8 cellular contexts compared by ENCODE assay signal in the genomic region with DNA sequence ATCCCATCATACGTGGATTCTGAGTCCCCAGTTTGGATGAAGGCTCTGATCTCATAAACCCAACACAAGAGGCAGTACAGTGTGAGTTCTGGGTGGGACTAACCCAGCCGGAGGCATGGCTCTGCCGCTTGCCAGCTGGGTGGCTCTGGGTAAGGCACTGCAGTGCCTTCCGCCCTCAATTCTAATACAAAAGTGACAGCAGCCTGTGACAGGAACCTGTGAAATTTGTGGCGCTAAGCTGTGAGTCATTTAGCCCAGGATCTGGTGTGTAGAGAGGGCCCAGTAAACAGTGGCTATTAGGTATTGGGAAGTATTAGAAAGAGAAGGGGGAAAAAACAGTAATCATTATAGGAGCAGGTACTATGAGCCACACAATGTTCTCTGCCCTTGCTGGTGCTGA. TPM values are rescaled to one million over a fixed set of nuclear protein-coding genes. Genes with fewer than 3 reads are reported as not detected.
A peak's percentile ranks its signal among the peaks of the same experiment; 100 is the strongest.
DNase-seq lines count a peak whose midpoint lies in the region; ATAC-seq and TF ChIP-seq lines count a peak whose summit lies in the region.

No MANE protein-coding gene starts in this region.

- no peaks in the 10 kb centered on the region for H3K27me3 Mint-ChIP-seq in activated naive CD4-positive, alpha-beta T cell treated with anti-CD3 and anti-CD28 coated beads for 36 hours (ENCODE audit: low read depth)

- no peaks in the 10 kb centered on the region for H3K36me3 Mint-ChIP-seq in activated naive CD4-positive, alpha-beta T cell treated with anti-CD3 and anti-CD28 coated beads for 36 hours (ENCODE audit: low read depth)

- H3K9me3 ChIP-seq in ascending aorta, result no peaks in the 10 kb centered on the region
- no peaks in the 10 kb centered on the region for H3K9me3 ChIP-seq in mucosa of descending colon
- H3K9me3 ChIP-seq in thoracic aorta, result no peaks in the 10 kb centered on the region

- CTCF ChIA-PET in activated naive CD4-positive, alpha-beta T cell treated with anti-CD3 and anti-CD28 coated beads for 36 hours (lab: Charles Lee), result no interaction called here

- H3K9me3 Mint-ChIP-seq in activated naive CD4-positive, alpha-beta T cell treated with anti-CD3 and anti-CD28 coated beads for 36 hours, result no peaks in the 10 kb centered on the region

- H3K4me3 Mint-ChIP-seq in activated naive CD4-positive, alpha-beta T cell treated with anti-CD3 and anti-CD28 coated beads for 36 hours, result no peak overlapping the region

- H3K27ac ChIP-seq in ascending aorta (peak overlapping the region; percentile 94 to 96), thoracic aorta (peak overlapping the region; percentile 99), caudate nucleus (ENCODE audit: low read depth, low read length) (no peak overlapping the region)

- H3K4me1 ChIP-seq in ascending aorta (peaks cover 50 to 94% of the 10 kb centered on the region in 2 donors), mucosa of descending colon (ENCODE audit: low read depth) (peaks cover 46% of the 10 kb centered on the region), thoracic aorta (ENCODE audit: control insufficient read depth in 1 of 2, low read depth in 2 of 2) (peaks cover 65 to 91% of the 10 kb centered on the region in 2 donors)

- intact Hi-C loops in activated naive CD4-positive, alpha-beta T cell treated with anti-CD3 and anti-CD28 coated beads for 36 hours (cut with micrococcal nuclease), result no loop called here
- intact Hi-C loops in ascending aorta (cut with DNase I), result loop anchor here (2.0 to 10.0 kb wide), 2 partner anchors 13 to 649 kb away; no protein-coding TSS in a partner anchor
- intact Hi-C loops in mucosa of descending colon (cut with DNase I, micrococcal nuclease), result no loop called here

- ATAC-seq in mucosa of descending colon (peak; percentile 5), thoracic aorta (ENCODE audit: insufficient number of reproducible peaks, low FRiP score, low read depth) (no peak)

- H3K4me3 ChIP-seq in ascending aorta, result no peak overlapping the region
- no peak overlapping the region for H3K4me3 ChIP-seq in mucosa of descending colon
- no peak overlapping the region for H3K4me3 ChIP-seq in thoracic aorta

- DNase-seq in activated naive CD4-positive, alpha-beta T cell treated with anti-CD3 and anti-CD28 coated beads for 36 hours, result peak; percentile 38
- DNase-seq in activated naive CD4-positive, alpha-beta T cell treated with Interleukin-2 at 50 U/mL for 16 hours, result no peak
- DNase-seq in ascending aorta (ENCODE audit: low spot score in 2 of 2) (peak in 1 of 2 donors; percentile 41), mucosa of descending colon (no peak), thoracic aorta (ENCODE audit: low spot score) (no peak), T-helper 9 cell (no peak), SKM-1 treated with dmso at 0.1 percent for 144 hours (lab: John Stamatoyannopoulos, UW; ENCODE audit: unreplicated experiment) (no peak), caudate nucleus (lab: John Stamatoyannopoulos, UW) (no peak)

- H3K27me3 ChIP-seq in ascending aorta (no peaks in the 10 kb centered on the region), thoracic aorta (replicated peaks; ENCODE audit: insufficient read depth) (no peaks in the 10 kb centered on the region)

- H3K36me3 ChIP-seq in ascending aorta, result peaks cover 11 to 14% of the 10 kb centered on the region in 2 donors
- H3K36me3 ChIP-seq in mucosa of descending colon (ENCODE audit: low read depth), result no peaks in the 10 kb centered on the region
- H3K36me3 ChIP-seq in thoracic aorta, result no peaks in the 10 kb centered on the region

- no peak for TF ChIP-seq CTCF in ascending aorta (IDR thresholded peaks at IDR 0.05)
- TF ChIP-seq CTCF in mucosa of descending colon (IDR thresholded peaks at IDR 0.05), result no peak
- no peak for TF ChIP-seq CTCF in thoracic aorta (IDR thresholded peaks at IDR 0.05)

- H3K4me1 Mint-ChIP-seq in activated naive CD4-positive, alpha-beta T cell treated with anti-CD3 and anti-CD28 coated beads for 36 hours (ENCODE audit: low read depth), result peaks cover 12% of the 10 kb centered on the region

- H3K27ac Mint-ChIP-seq in activated naive CD4-positive, alpha-beta T cell treated with anti-CD3 and anti-CD28 coated beads for 36 hours, result no peak overlapping the region

RNA-seq across cellular contexts. Expression of a gene that starts 23.3 kb away (rescaled TPM):
- 1 to 10 TPM; 4.5 to 4.9 TPM for total RNA-seq in activated naive CD4-positive, alpha-beta T cell treated with anti-CD3 and anti-CD28 coated beads for 36 hours
- total RNA-seq in ascending aorta (1,294 TPM), mucosa of descending colon (100 to 1,000 TPM; 142 to 436 (median 197) TPM), thoracic aorta (100 to 1,000 TPM; 684 to 846 TPM)

Comparison
In these comparisons a context has a peak if more than half of its experiments do, and no peak if none do; other contexts are left out.
1. RNA of a gene that starts 23.3 kb away (total RNA-seq): 1,294 TPM in ascending aorta (single experiment), 684 to 846 TPM in thoracic aorta and 142 to 436 TPM in mucosa of descending colon; 4.5 to 4.9 TPM in activated naive CD4-positive, alpha-beta T cell treated with anti-CD3 and anti-CD28 coated beads for 36 hours; every median in the first group is over 10 times any median in the second.